ENCODE assay signal across 9 cellular contexts in the genomic region with DNA sequence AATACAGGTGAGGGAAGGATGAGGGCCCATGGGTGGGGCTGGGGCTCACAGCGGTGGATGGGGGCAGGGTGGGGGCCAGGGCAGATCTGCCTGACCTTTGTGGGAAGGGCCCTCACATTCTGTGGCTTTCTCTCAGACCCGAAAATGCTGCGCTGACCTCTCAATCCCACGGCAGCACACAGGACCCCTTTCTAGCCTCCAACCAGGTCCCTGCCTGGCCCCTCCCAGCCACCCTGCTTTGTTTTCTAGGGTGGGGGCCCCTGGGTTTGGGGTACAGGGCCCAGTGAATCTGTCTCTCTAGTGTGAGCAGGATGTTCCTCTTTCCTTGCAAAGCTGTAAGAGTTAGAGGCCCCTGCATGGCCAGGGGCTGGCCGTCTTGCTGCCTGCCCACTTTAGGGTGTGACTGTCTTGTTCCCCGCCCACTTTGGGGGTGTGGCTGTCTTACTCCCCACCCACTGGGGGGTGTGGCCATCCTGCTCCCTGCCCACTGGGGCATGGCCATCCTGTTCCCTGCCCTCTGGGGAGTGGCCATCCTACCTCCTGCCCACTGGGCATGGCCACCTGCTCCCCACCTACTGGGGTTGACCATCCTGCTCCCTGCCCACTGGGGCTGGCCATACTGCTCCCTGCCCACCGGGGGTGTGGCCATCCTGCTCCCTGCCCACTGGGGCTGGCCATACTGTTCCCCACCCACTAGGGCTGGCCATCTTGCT. TPM values are rescaled to one million over a fixed set of nuclear protein-coding genes. Genes with fewer than 3 reads are reported as not detected.
DNase-seq lines count a peak whose midpoint lies in the region; ATAC-seq and TF ChIP-seq lines count a peak whose summit lies in the region.
"Had no signal": no experiment of that assay in that cellular context is flagged by ENCODE, and none has a peak within 500 bp of the region (broad histone marks: within the 10 kb centered on the region; RNA-seq: fewer than 3 reads in every experiment).

No MANE protein-coding gene starts in this region.

- POLR2A ChIA-PET in RWPE1 (lab: Yijun Ruan, JAX; ENCODE audit: low non-redundant PET): no interaction called here

- no TSS peak for BruUV-seq in mammary epithelial cell (replicated peaks; lab: Mats Ljungman, UMichigan)

- CTCF ChIA-PET in RWPE1 (lab: Yijun Ruan, JAX): no interaction called here
- CTCF ChIA-PET in mammary epithelial cell (lab: Charles Lee; ENCODE audit: low non-redundant PET): no interaction called here

- ATAC-seq in GM21423 (IDR thresholded peaks at IDR 0.05; ENCODE audit: unreplicated experiment): no peak

- H2AFZ ChIP-seq in mammary epithelial cell (ENCODE audit: low read depth, low read length): no peak overlapping the region

- H3K27me3 Mint-ChIP-seq in type B pancreatic cell: peaks cover 20% of the 10 kb centered on the region

- intact Hi-C loops in mammary epithelial cell (cut with micrococcal nuclease): no loop called here

- DNase-seq in NCI-H2196 (lab: John Stamatoyannopoulos, UW; ENCODE audit: unreplicated experiment) (peak; percentile 19), NCI-H2196 treated with DMSO at 0.1 percent for 48 hours (lab: John Stamatoyannopoulos, UW; ENCODE audit: unreplicated experiment) (no peak), RWPE1 (ENCODE audit: low spot score) (peak; percentile 3), mammary epithelial cell (peak; percentile 5), HCEC 1CT (no peak), type B pancreatic cell (ENCODE audit: extremely low spot score, unreplicated experiment) (no peak)
- DNase-seq in stimulated activated CD4-positive, alpha-beta T cell treated with anti-CD3 and anti-CD28 coated beads, Interleukin-4, amount 100 ng/mL, for 48 hours (ENCODE audit: low read depth in 2 of 2): peak; percentile 22 to 60

- no peak overlapping the region for H3K4me3 Mint-ChIP-seq in type B pancreatic cell

- no peak overlapping the region for H3K9ac ChIP-seq in mammary epithelial cell (ENCODE audit: insufficient read depth, low read length)

- no peaks in the 10 kb centered on the region for H3K4me1 Mint-ChIP-seq in type B pancreatic cell (ENCODE audit: unreplicated experiment)

- H3K27me3 ChIP-seq in mammary epithelial cell (ENCODE audit: insufficient read depth, low read length): peaks cover 17% of the 10 kb centered on the region

- H3K36me3 ChIP-seq in mammary epithelial cell (ENCODE audit: insufficient read depth, low read length): no peaks in the 10 kb centered on the region

- H3K79me2 ChIP-seq in mammary epithelial cell (ENCODE audit: insufficient read depth, low read length): no peaks in the 10 kb centered on the region

- H3K27ac Mint-ChIP-seq in type B pancreatic cell: no peak overlapping the region

- no peaks in the 10 kb centered on the region for H3K9me3 Mint-ChIP-seq in type B pancreatic cell

- peaks cover 14% of the 10 kb centered on the region for H3K4me1 ChIP-seq in mammary epithelial cell (ENCODE audit: insufficient read depth, low read length)

- peaks cover 3% of the 10 kb centered on the region for H4K20me1 ChIP-seq in mammary epithelial cell (ENCODE audit: insufficient read depth, low read length)

- no peaks in the 10 kb centered on the region for H3K9me3 ChIP-seq in mammary epithelial cell (replicated peaks; ENCODE audit: insufficient read depth, low read length)

- no peak overlapping the region for H3K4me3 ChIP-seq in mammary epithelial cell (replicated peaks in 1 of 3; ENCODE audit: insufficient read depth in 1 of 3, low read depth in 2 of 3, low read length in 3 of 3)
- H3K4me3 ChIP-seq: dorsolateral prefrontal cortex had no signal

- dilution Hi-C loops in mammary epithelial cell (cut with HindIII; ENCODE audit: low sequenced_read_pairs): no loop called here

- H3K36me3 Mint-ChIP-seq in type B pancreatic cell: no peaks in the 10 kb centered on the region

- WGBS in mammary epithelial cell (ENCODE audit: low coverage, missing lambda C conversion rate): 100% methylated on average over 1 of the region's 7 CpGs

- in situ Hi-C loops in mammary epithelial cell (cut with MboI; ENCODE audit: low sequenced_read_pairs in 2 of 2): no loop called here

- TF ChIP-seq CTCF in RWPE1 (conservative IDR thresholded peaks at IDR 0.05; ENCODE audit: low read depth): no peak
- no peak for TF ChIP-seq CTCF in mammary epithelial cell (conservative IDR thresholded peaks at IDR 0.05 in 1 of 2, IDR thresholded peaks at IDR 0.05 in 1 of 2; ENCODE audit: extremely low read depth in 1 of 2, insufficient read depth in 1 of 2, low read depth in 1 of 2, low read length in 2 of 2)
- TF ChIP-seq CTCF in type B pancreatic cell (conservative IDR thresholded peaks at IDR 0.05): no peak

- H3K4me2 ChIP-seq in mammary epithelial cell (ENCODE audit: insufficient read depth, low read depth, low read length): peak overlapping the region; percentile 34

- H3K27ac ChIP-seq in RWPE1 (peak overlapping the region; percentile 59), mammary epithelial cell (ENCODE audit: insufficient read depth, low read depth, low read length) (no peak overlapping the region)

RNA-seq across cellular contexts. Expression of gene PARVG, which starts 11.5 kb away (rescaled TPM):
- total RNA-seq in mammary epithelial cell (not detected), type B pancreatic cell (ENCODE audit: low replicate concordance) (0.19 and 0.21 TPM in 2 replicates)
- not detected for polyA plus RNA-seq in mammary epithelial cell
- polyA minus RNA-seq in mammary epithelial cell: not detected

Comparison
In these comparisons a context has a peak if more than half of its experiments do, and no peak if none do; other contexts are left out.
1. DNase-seq: peak in NCI-H2196 (single experiment), RWPE1 (single experiment), mammary epithelial cell (single experiment) and stimulated activated CD4-positive, alpha-beta T cell treated with anti-CD3 and anti-CD28 coated beads, Interleukin-4, amount 100 ng/mL, for 48 hours (2 of 2); none in NCI-H2196 treated with DMSO at 0.1 percent for 48 hours (single experiment), HCEC 1CT (single experiment) and type B pancreatic cell (single experiment).